ENCODE assay signal across 8 cellular contexts in genomic region chr16:54194008-54194731, GRCh38.
A peak's percentile ranks its signal among the peaks of the same experiment; 100 is the strongest.
DNase-seq lines count a peak whose midpoint lies in the region; ATAC-seq, FAIRE-seq and TF ChIP-seq lines count a peak whose summit lies in the region.

No MANE protein-coding gene starts in this region.

- TF ChIP-seq CTCF in glutamatergic neuron (IDR thresholded peaks at IDR 0.05; ENCODE audit: partially characterized antibody, unreplicated experiment) (peak; percentile 33), pancreas (IDR thresholded peaks at IDR 0.05) (no peak)

- no peaks in the 10 kb centered on the region for H3K27me3 Mint-ChIP-seq in glutamatergic neuron (ENCODE audit: unreplicated experiment)

- CTCF ChIA-PET in HEK293T (lab: Yijun Ruan, JAX), result interaction anchor here (0.7 kb wide), 1 partner anchor 330 kb away, joined by 4 read pairs; no protein-coding TSS in a partner anchor

- no peaks in the 10 kb centered on the region for H3K36me3 Mint-ChIP-seq in glutamatergic neuron (ENCODE audit: unreplicated experiment)

- POLR2A ChIA-PET in HEK293T (lab: Yijun Ruan, JAX), result no interaction called here

- H3K36me3 ChIP-seq in SJCRH30, result no peaks in the 10 kb centered on the region
- no peaks in the 10 kb centered on the region for H3K36me3 ChIP-seq in pancreas

- H3K27me3 ChIP-seq in SJCRH30 (no peaks in the 10 kb centered on the region), pancreas (no peaks in the 10 kb centered on the region)

- H3K27ac Mint-ChIP-seq in glutamatergic neuron (ENCODE audit: unreplicated experiment), result no peak overlapping the region

- 66 to 77% methylated on average over 31 of the region's 31 CpGs for WGBS in pancreas, 2 donors

- H3K9me3 Mint-ChIP-seq in glutamatergic neuron (ENCODE audit: unreplicated experiment), result no peaks in the 10 kb centered on the region

- no peak for FAIRE-seq in pancreas (lab: Jason Lieb, UNC)

- H3K9me3 ChIP-seq in SJCRH30 (replicated peaks), result no peaks in the 10 kb centered on the region
- H3K9me3 ChIP-seq in pancreas, result no peaks in the 10 kb centered on the region

- ATAC-seq in pancreas (peak; percentile 42 to 77 (median 67)), GM19328 (IDR thresholded peaks at IDR 0.05; ENCODE audit: unreplicated experiment) (no peak)

- intact Hi-C loops in pancreas (cut with DNase I), result no loop called here

- no peaks in the 10 kb centered on the region for H3K4me1 ChIP-seq in SJCRH30
- H3K4me1 ChIP-seq in pancreas, result no peaks in the 10 kb centered on the region

- H3K4me3 ChIP-seq in SJCRH30, result peak overlapping the region; percentile 58
- H3K4me3 ChIP-seq in pancreas, result no peak overlapping the region

- no peak overlapping the region for H3K4me3 Mint-ChIP-seq in glutamatergic neuron (ENCODE audit: unreplicated experiment)

- peak overlapping the region; percentile 65 for H3K27ac ChIP-seq in SJCRH30
- H3K27ac ChIP-seq in pancreas, result no peak overlapping the region

- DNase-seq in HEK293T (ENCODE audit: extremely low spot score) (peak; percentile 35), SJCRH30 (peak; percentile 73 to 81), glutamatergic neuron (no peak), pancreas (peak in 4 of 6 donors; percentile 19 to 78 (median 37)), HK-2 (ENCODE audit: unreplicated experiment) (no peak)
- no peak for DNase-seq in activated CD4-positive, alpha-beta T cell treated with anti-CD3 and anti-CD28 coated beads, Interleukin-2, amount 50 U/mL, for 48 hours
- no peak for DNase-seq in activated CD8-positive, alpha-beta memory T cell treated with anti-CD3 and anti-CD28 coated beads for 24 hours

- H3K4me1 Mint-ChIP-seq in glutamatergic neuron (ENCODE audit: low read depth, unreplicated experiment), result no peaks in the 10 kb centered on the region

TF ChIP-seq in HEK293T, 16 proteins besides CTCF, POLR2A, EP300 and RAD21:
- TF ChIP-seq FOXA1 (IDR thresholded peaks at IDR 0.05) (no peak), SUZ12 (IDR thresholded peaks at IDR 0.05) (no peak), SP1 (IDR thresholded peaks at IDR 0.05) (no peak), FOXM1 (IDR thresholded peaks at IDR 0.05; ENCODE audit: borderline replicate concordance) (no peak), ARNT (IDR thresholded peaks at IDR 0.05) (no peak), ZNF384 (IDR thresholded peaks at IDR 0.05) (no peak), BHLHE40 (IDR thresholded peaks at IDR 0.05; ENCODE audit: borderline replicate concordance) (no peak), LEF1 (IDR thresholded peaks at IDR 0.05; ENCODE audit: borderline replicate concordance) (no peak), FOXK2 (IDR thresholded peaks at IDR 0.05) (no peak), ELF4 (IDR thresholded peaks at IDR 0.05) (no peak), TARDBP (IDR thresholded peaks at IDR 0.05) (no peak), NFRKB (IDR thresholded peaks at IDR 0.05) (no peak), L3MBTL2 (conservative IDR thresholded peaks at IDR 0.05) (no peak), PKNOX1 (IDR thresholded peaks at IDR 0.05) (no peak), CTBP1 (IDR thresholded peaks at IDR 0.05; ENCODE audit: borderline replicate concordance) (no peak), HDGF (IDR thresholded peaks at IDR 0.05; ENCODE audit: borderline replicate concordance) (no peak)

Comparison
In these comparisons a context has a peak if more than half of its experiments do, and no peak if none do; other contexts are left out.
1. DNase-seq: peak in HEK293T (single experiment), SJCRH30 (2 of 2) and pancreas (4 of 6); none in glutamatergic neuron (single experiment), HK-2 (single experiment), activated CD4-positive, alpha-beta T cell treated with anti-CD3 and anti-CD28 coated beads, Interleukin-2, amount 50 U/mL, for 48 hours (0 of 2) and activated CD8-positive, alpha-beta memory T cell treated with anti-CD3 and anti-CD28 coated beads for 24 hours (single experiment).